8 cellular contexts compared by ENCODE assay signal in the genomic region with DNA sequence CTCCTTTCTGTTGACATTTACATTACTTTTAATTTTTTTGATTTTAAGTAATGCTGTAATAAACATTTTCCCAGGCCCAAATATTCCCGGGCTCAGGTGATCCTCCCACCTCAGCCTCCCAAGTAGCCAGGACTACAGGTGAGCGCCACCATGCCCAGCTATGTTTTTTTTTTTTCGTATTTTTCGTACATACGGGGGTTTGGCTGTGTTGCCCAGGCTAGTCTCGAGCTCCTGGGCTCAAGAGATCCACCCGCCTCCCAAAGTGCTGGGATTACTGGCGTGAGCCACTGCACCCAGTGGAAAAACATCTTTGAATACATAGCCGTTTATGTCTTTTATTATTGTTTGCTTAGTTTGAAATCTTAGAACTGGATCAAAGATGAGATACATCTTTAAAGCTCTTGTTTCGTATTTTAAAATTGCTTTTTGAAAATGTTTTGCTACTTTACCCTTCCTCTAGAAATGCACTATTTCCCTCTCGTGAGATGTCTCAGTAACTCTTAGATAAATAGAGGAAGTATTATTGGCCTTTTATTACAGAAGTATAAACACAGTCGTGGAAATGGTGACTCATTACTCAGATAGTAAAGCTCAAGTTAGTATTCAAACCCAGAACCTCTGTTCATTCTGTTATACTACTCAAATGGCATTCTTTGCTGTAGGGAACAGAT. TPM values are rescaled to one million over a fixed set of nuclear protein-coding genes. Genes with fewer than 3 reads are reported as not detected.
DNase-seq lines count a peak whose midpoint lies in the region; ATAC-seq and TF ChIP-seq lines count a peak whose summit lies in the region.

No MANE protein-coding gene starts in this region.

- H3K4me1 Mint-ChIP-seq in type B pancreatic cell (ENCODE audit: unreplicated experiment) = peaks cover 21% of the 10 kb centered on the region

- H3K9me3 ChIP-seq in Loucy (ENCODE audit: insufficient read depth, low read depth, low read length) (no peaks in the 10 kb centered on the region), adipocyte (ENCODE audit: control insufficient read depth, low read length) (no peaks in the 10 kb centered on the region)

- DNase-seq in EL = peak; percentile 75
- peak; percentile 89 for DNase-seq in adipocyte (ENCODE audit: low read depth)
- DNase-seq in left kidney (ENCODE audit: low read depth, low spot score) = peak; percentile 5
- DNase-seq in type B pancreatic cell (ENCODE audit: extremely low spot score, unreplicated experiment) = no peak
- DNase-seq in NCI-H2107 (lab: John Stamatoyannopoulos, UW) = no peak

- H3F3A ChIP-seq in Loucy (ENCODE audit: low read depth) = no peaks in the 10 kb centered on the region

- H3K4me1 ChIP-seq in Loucy (ENCODE audit: insufficient read depth, low read length, poor library complexity, severe bottlenecking) = peaks cover 29% of the 10 kb centered on the region
- H3K4me1 ChIP-seq in adipocyte (ENCODE audit: control insufficient read depth, insufficient read depth, low read length) = peaks cover 19% of the 10 kb centered on the region

- H3K4me2 ChIP-seq in Loucy (ENCODE audit: low read depth, low read length, poor library complexity, severe bottlenecking) = peak overlapping the region; percentile 76

- H3K27ac Mint-ChIP-seq in type B pancreatic cell = peak overlapping the region; percentile 91

- H3K4me3 ChIP-seq in Loucy (ENCODE audit: low read length, poor library complexity, severe bottlenecking) = peak overlapping the region; percentile 87
- H3K4me3 ChIP-seq in adipocyte (ENCODE audit: low read length) = peak overlapping the region; percentile 98

- H4K20me1 ChIP-seq in Loucy (ENCODE audit: insufficient read depth, low read length, poor library complexity, severe bottlenecking) = peaks cover 65% of the 10 kb centered on the region

- peak overlapping the region; percentile 85 for H3K4me3 Mint-ChIP-seq in type B pancreatic cell

- TF ChIP-seq CTCF in Loucy (conservative IDR thresholded peaks at IDR 0.05; ENCODE audit: low read length) (no peak), type B pancreatic cell (conservative IDR thresholded peaks at IDR 0.05) (no peak)

- H3K79me2 ChIP-seq in Loucy (ENCODE audit: insufficient read depth, low read length) = peaks cover 68% of the 10 kb centered on the region

- no peaks in the 10 kb centered on the region for H3K9me3 Mint-ChIP-seq in type B pancreatic cell

- H3K27me3 Mint-ChIP-seq in type B pancreatic cell = peaks cover 16% of the 10 kb centered on the region

- H3K9me2 ChIP-seq in Loucy (replicated peaks; ENCODE audit: low read depth, low read length) = no peaks in the 10 kb centered on the region

- H3K27me3 ChIP-seq in Loucy (ENCODE audit: insufficient read depth, low read length, poor library complexity, severe bottlenecking) (no peaks in the 10 kb centered on the region), adipocyte (replicated peaks; ENCODE audit: control insufficient read depth, insufficient read depth, low read length) (no peaks in the 10 kb centered on the region)

- H3K9ac ChIP-seq in Loucy (ENCODE audit: low read depth, low read length, poor library complexity, severe bottlenecking) = peak overlapping the region; percentile 96
- peak overlapping the region; percentile 95 for H3K9ac ChIP-seq in adipocyte (ENCODE audit: low read length)

- no peak overlapping the region for H2AFZ ChIP-seq in Loucy (ENCODE audit: low read length)

- H3K36me3 ChIP-seq in Loucy (ENCODE audit: insufficient read depth, low read length) (no peaks in the 10 kb centered on the region), adipocyte (ENCODE audit: control insufficient read depth, insufficient read depth, low read length, severe bottlenecking) (no peaks in the 10 kb centered on the region)

- H3K36me3 Mint-ChIP-seq in type B pancreatic cell = peaks cover 8% of the 10 kb centered on the region

- ATAC-seq in GM21737 (IDR thresholded peaks at IDR 0.05; ENCODE audit: unreplicated experiment) (no peak), HG02973 (IDR thresholded peaks at IDR 0.05; ENCODE audit: unreplicated experiment) (no peak)

RNA-seq across cellular contexts. Expression of a gene that starts 2.4 kb away (rescaled TPM):
- total RNA-seq in type B pancreatic cell (ENCODE audit: low replicate concordance) = 40.1 and 56.5 TPM in 2 replicates

Comparison
In these comparisons a context has a peak if more than half of its experiments do, and no peak if none do; other contexts are left out.
1. DNase-seq: peak in EL (single experiment), adipocyte (single experiment) and left kidney (single experiment); none in type B pancreatic cell (single experiment) and NCI-H2107 (single experiment).